In the genomic region with DNA sequence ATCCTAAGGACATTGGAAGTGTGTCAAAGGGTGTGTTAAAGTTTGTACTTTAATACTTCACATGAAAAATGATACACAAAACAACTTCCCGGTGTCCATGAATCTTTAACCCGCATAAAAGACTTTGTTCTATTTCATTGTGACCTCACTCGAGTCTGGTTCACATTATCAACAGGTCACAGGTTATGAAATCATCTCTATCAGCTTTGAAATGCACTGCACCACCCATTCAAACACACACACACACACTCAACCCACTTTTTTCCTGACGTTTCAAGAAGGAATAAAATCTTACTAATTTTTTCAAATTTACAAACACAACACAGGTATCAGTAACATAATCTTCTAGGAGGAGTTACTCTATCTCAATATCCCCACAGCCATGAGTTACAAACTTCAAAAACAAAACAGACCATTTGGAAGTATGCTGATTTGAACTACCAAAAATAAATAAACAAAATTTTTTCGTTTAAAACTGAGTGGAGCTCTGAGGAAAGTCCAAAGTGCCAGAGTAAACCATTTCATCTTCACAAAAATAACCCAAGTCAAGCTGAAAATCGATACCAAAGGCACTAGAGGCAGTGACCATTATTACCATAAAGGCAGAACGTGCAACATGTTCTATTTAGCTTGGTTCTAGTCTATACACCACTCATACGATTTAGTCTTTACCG, we compare ENCODE assay signal across 8 cellular contexts. TPM values are rescaled to one million over a fixed set of nuclear protein-coding genes. Genes with fewer than 3 reads are reported as not detected.
DNase-seq lines count a peak whose midpoint lies in the region; ATAC-seq and TF ChIP-seq lines count a peak whose summit lies in the region.
"Had no signal": no experiment of that assay in that cellular context is flagged by ENCODE, and none has a peak within 500 bp of the region (broad histone marks: within the 10 kb centered on the region; RNA-seq: fewer than 3 reads in every experiment).

No MANE protein-coding gene starts in this region.

- no peaks in the 10 kb centered on the region for H3K9me3 Mint-ChIP-seq in nephron progenitor cell

- peaks cover 2% of the 10 kb centered on the region for H3K27me3 Mint-ChIP-seq in nephron progenitor cell (ENCODE audit: low read depth, poor library complexity)

- no peak overlapping the region for H2AFZ ChIP-seq in HCT116 (ENCODE audit: low read depth, low read length, poor library complexity, severe bottlenecking)

- H3K36me3 ChIP-seq in HCT116 (ENCODE audit: control insufficient read depth in 1 of 2, insufficient read depth in 2 of 2, low read length in 2 of 2) (peaks cover 0 to 2% of the 10 kb centered on the region in 2 experiments; a peak in 2 of 4 replicates), breast epithelium (no peaks in the 10 kb centered on the region)
- H3K36me3 ChIP-seq: cardiac muscle cell had no signal

- intact Hi-C loops in HCT116 (cut with micrococcal nuclease) (no loop called here), breast epithelium (cut with DNase I; ENCODE audit: low total_unique reads) (no loop called here)

- TF ChIP-seq CTCF in HCT116 (IDR thresholded peaks at IDR 0.05 in 2 of 3, conservative IDR thresholded peaks at IDR 0.05 in 1 of 3; ENCODE audit: borderline replicate concordance in 1 of 3, insufficient read depth in 1 of 3, low read depth in 2 of 3, low read length in 2 of 3) (no peak), breast epithelium (IDR thresholded peaks at IDR 0.05) (no peak), nephron progenitor cell (IDR thresholded peaks at IDR 0.05) (no peak)

- H3K36me3 Mint-ChIP-seq in nephron progenitor cell (ENCODE audit: low read depth), result peaks cover 41% of the 10 kb centered on the region

- no peak overlapping the region for H3K4me2 ChIP-seq in HCT116 (ENCODE audit: low read length)

- no peak overlapping the region for H3K27ac ChIP-seq in HCT116 (ENCODE audit: low read depth, low read length)
- peak overlapping the region; percentile 57 to 70 for H3K27ac ChIP-seq in breast epithelium
- H3K27ac ChIP-seq: cardiac muscle cell had no signal

- H4K20me1 ChIP-seq in HCT116 (ENCODE audit: insufficient read depth), result no peaks in the 10 kb centered on the region

- H3K4me3 ChIP-seq in HCT116 (replicated peaks in 1 of 2; ENCODE audit: low read depth in 1 of 2, low read length in 2 of 2) (no peak overlapping the region), breast epithelium (peak overlapping the region in 2 of 3 donors; percentile 0 to 34)
- H3K4me3 ChIP-seq: cardiac muscle cell, MG63 had no signal

- TF ChIP-seq RAD21 in HCT116 (IDR thresholded peaks at IDR 0.05; ENCODE audit: low read depth), result no peak

- DNase-seq in HCT116 (ENCODE audit: low read depth, low spot score) (no peak), breast epithelium (ENCODE audit: low spot score in 2 of 2) (no peak), nephron progenitor cell (no peak), NCI-H69 (lab: John Stamatoyannopoulos, UW) (no peak), EL (no peak)
- DNase-seq: MG63 had no signal

- RAD21 ChIA-PET in HCT116 (lab: Charles Lee; ENCODE audit: low non-redundant PET in 1 of 2, low total read pairs in 2 of 2, uncharacterized antibody in 2 of 2, unreplicated experiment in 2 of 2), result no interaction called here

- peak overlapping the region; percentile 32 for H3K4me3 Mint-ChIP-seq in nephron progenitor cell

- H3K27ac Mint-ChIP-seq in nephron progenitor cell, result no peak overlapping the region

- POLR2A ChIA-PET in HCT116 (lab: Charles Lee), result no interaction called here

- H3K9me3 ChIP-seq in HCT116 (ENCODE audit: control insufficient read depth in 1 of 2, insufficient read depth in 1 of 2, low read depth in 1 of 2, low read length in 2 of 2) (no peaks in the 10 kb centered on the region), breast epithelium (no peaks in the 10 kb centered on the region)
- H3K9me3 ChIP-seq: MG63 had no signal

- peaks cover 9 to 19% of the 10 kb centered on the region in 2 experiments for H3K4me1 ChIP-seq in HCT116 (ENCODE audit: control insufficient read depth in 1 of 2, insufficient read depth in 2 of 2, low read length in 2 of 2)
- H3K4me1 ChIP-seq in breast epithelium, result peaks cover 0 to 6% of the 10 kb centered on the region in 2 donors

- no peaks in the 10 kb centered on the region for H3K27me3 ChIP-seq in HCT116 (ENCODE audit: insufficient read depth, low read length)
- H3K27me3 ChIP-seq in breast epithelium, result no peaks in the 10 kb centered on the region
- H3K27me3 ChIP-seq: cardiac muscle cell, MG63 had no signal

- CTCF ChIA-PET in HCT116 (lab: Charles Lee), result no interaction called here

- H3K9me2 ChIP-seq in HCT116 (ENCODE audit: insufficient read depth), result no peaks in the 10 kb centered on the region

- ATAC-seq in HCT116 (no peak), HG03521 (IDR thresholded peaks at IDR 0.05; ENCODE audit: unreplicated experiment) (no peak)

- BruUV-seq in HCT116 (replicated peaks; lab: Mats Ljungman, UMichigan), result TSS peak; percentile 25

- peaks cover 24% of the 10 kb centered on the region; the same call in 1 of the 2 replicates for H3K79me2 ChIP-seq in HCT116 (ENCODE audit: insufficient read depth, low read length)

- TF ChIP-seq POLR2A in HCT116 (IDR thresholded peaks at IDR 0.05; ENCODE audit: borderline replicate concordance, extremely low read depth, insufficient read depth, insufficient read length) (no peak), breast epithelium (IDR thresholded peaks at IDR 0.05) (no peak)

- no peak overlapping the region for H3K9ac ChIP-seq in HCT116 (ENCODE audit: low read length)

- H3K4me1 Mint-ChIP-seq in nephron progenitor cell, result peaks cover 45% of the 10 kb centered on the region

TF ChIP-seq in HCT116, 20 proteins besides CTCF, POLR2A, EP300 and RAD21:
- TF ChIP-seq SRF (IDR thresholded peaks at IDR 0.05; ENCODE audit: low read depth) (no peak), ZBTB33 (IDR thresholded peaks at IDR 0.05; ENCODE audit: extremely low read depth, insufficient replicate concordance, low read length) (no peak), REST (IDR thresholded peaks at IDR 0.05; ENCODE audit: low read depth) (no peak), EZH2 (IDR thresholded peaks at IDR 0.05) (no peak)
- TF ChIP-seq, protein P1, sequence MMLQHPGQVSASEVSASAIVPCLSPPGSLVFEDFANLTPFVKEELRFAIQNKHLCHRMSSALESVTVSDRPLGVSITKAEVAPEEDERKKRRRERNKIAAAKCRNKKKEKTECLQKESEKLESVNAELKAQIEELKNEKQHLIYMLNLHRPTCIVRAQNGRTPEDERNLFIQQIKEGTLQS (IDR thresholded peaks at IDR 0.05), result no peak

RNA-seq across cellular contexts. Expression of gene ACOX1, which starts 2.7 kb away (rescaled TPM):
- 50.2 TPM for total RNA-seq in HCT116 (2021; ENCODE audit: unreplicated experiment)
- 25.1 and 34.4 TPM in 2 replicates for polyA plus RNA-seq in HCT116 (2012)
- 100 to 1,000 TPM in 1 of 3 donors, 10 to 100 TPM in 2; 55.1 to 147 (median 55.3) TPM for total RNA-seq in breast epithelium

RNA-seq across cellular contexts. Expression of gene TEN1, which starts 2.7 kb away (rescaled TPM):
- total RNA-seq in HCT116 (2021; ENCODE audit: unreplicated experiment), result 18.5 TPM
- 19.3 and 22.6 TPM in 2 replicates for polyA plus RNA-seq in HCT116 (2012)
- 10 to 100 TPM; 16.7 to 30.2 (median 26.8) TPM for total RNA-seq in breast epithelium

RNA-seq across cellular contexts. Expression of gene CDK3, which starts 24.3 kb away (rescaled TPM):
- total RNA-seq in HCT116 (2021; ENCODE audit: unreplicated experiment) (7.1 TPM), breast epithelium (10 to 100 TPM in 1 of 3 donors, 1 to 10 TPM in 2; 6.6 to 13.0 (median 9.5) TPM)
- 6.4 and 6.9 TPM in 2 replicates for polyA plus RNA-seq in HCT116 (2012)

RNA-seq across cellular contexts. Expression of gene FBF1, which starts 35.5 kb away (rescaled TPM):
- 22.8 TPM for total RNA-seq in HCT116 (2021; ENCODE audit: unreplicated experiment)
- 10.1 and 10.6 TPM in 2 replicates for polyA plus RNA-seq in HCT116 (2012)
- 10 to 100 TPM in 2 of 3 donors, 1 to 10 TPM in 1; 7.7 to 18.7 (median 17.7) TPM for total RNA-seq in breast epithelium

RNA-seq across cellular contexts. Expression of gene EVPL, which starts 50.8 kb away (rescaled TPM):
- total RNA-seq in HCT116 (2021; ENCODE audit: unreplicated experiment) (58.0 TPM), breast epithelium (1 to 10 TPM; 1.6 to 8.0 (median 3.9) TPM)
- 38.3 and 41.0 TPM in 2 replicates for polyA plus RNA-seq in HCT116 (2012)
- polyA plus RNA-seq: cardiac muscle cell had no signal

Comparison
In these comparisons a context has a peak if more than half of its experiments do, and no peak if none do; other contexts are left out.
1. H3K4me3 ChIP-seq: peak in breast epithelium (2 of 3); none in HCT116 (0 of 2).